Comparison of ENCODE assay signal across 16 cellular contexts in the genomic region with DNA sequence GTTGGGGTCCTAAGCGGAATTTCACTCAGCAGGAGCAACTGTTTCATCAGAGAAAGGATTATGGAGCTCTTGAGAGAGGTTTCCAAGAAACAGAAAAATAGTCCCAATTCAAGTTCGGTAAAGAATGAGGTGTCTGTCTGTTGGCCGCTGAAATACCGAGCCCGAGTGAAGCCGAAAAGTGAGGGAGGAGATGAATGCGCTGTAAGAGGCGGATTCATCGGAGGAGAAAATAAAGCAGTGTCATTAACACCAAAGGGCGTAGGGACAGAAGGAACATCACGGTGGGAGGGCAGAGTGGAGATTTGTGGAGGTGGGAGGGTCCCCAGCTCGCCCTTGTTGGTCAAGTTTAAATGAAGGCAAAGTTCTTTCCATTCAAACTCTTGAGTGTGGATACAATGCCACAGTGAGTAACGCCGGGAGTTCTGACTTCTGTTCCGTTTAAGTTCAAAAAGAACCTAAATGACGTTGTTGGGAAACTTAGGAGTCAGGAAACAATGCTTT. TPM values are rescaled to one million over a fixed set of nuclear protein-coding genes. Genes with fewer than 3 reads are reported as not detected.
DNase-seq lines count a peak whose midpoint lies in the region; ATAC-seq and TF ChIP-seq lines count a peak whose summit lies in the region.
"Had no signal": no experiment of that assay in that cellular context is flagged by ENCODE, and none has a peak within 500 bp of the region (broad histone marks: within the 10 kb centered on the region; RNA-seq: fewer than 3 reads in every experiment).

No MANE protein-coding gene starts in this region.

- H3K27me3 Mint-ChIP-seq in chondrocyte (ENCODE audit: low read depth) (no peaks in the 10 kb centered on the region), nephron progenitor cell (ENCODE audit: low read depth, poor library complexity) (peaks cover 9% of the 10 kb centered on the region)

- intact Hi-C loops in Right ventricle myocardium superior (cut with DNase I): no loop called here

- DNase-seq in NCI-H2227 (lab: John Stamatoyannopoulos, UW; ENCODE audit: unreplicated experiment): peak; percentile 59
- no peak for DNase-seq in chondrocyte (ENCODE audit: low spot score)
- no peak for DNase-seq in nephron progenitor cell
- DNase-seq in thoracic aorta (ENCODE audit: low spot score): no peak
- no peak for DNase-seq in BE2C
- DNase-seq in RPMI8226: no peak
- no peak for DNase-seq in Right ventricle myocardium superior
- DNase-seq: activated naive CD8-positive, alpha-beta T cell treated with anti-CD3 and anti-CD28 coated beads, Interleukin-2, amount 10 ng/mL, durations not matched to agents 7 days and 5 days; activated T-cell treated with anti-CD3 and anti-CD28 coated beads, Interleukin-2, amount 50 U/mL, for 24 hours; AML-193; cerebellar nuclear complex; DMS153; mesenchymal stem cell; NCI-H1092 treated with DMSO at 0.1 percent for 48 hours; NCI-H345; ovary had no signal

- H3K4me3 Mint-ChIP-seq in chondrocyte (ENCODE audit: unreplicated experiment): peak overlapping the region; percentile 23
- peak overlapping the region; percentile 61 for H3K4me3 Mint-ChIP-seq in nephron progenitor cell
- H3K4me3 Mint-ChIP-seq: activated naive CD8-positive, alpha-beta T cell treated with anti-CD3 and anti-CD28 coated beads, Interleukin-2, amount 10 ng/mL, durations not matched to agents 7 days and 5 days; activated T-cell treated with anti-CD3 and anti-CD28 coated beads, Interleukin-2, amount 50 U/mL, for 24 hours had no signal

- no peaks in the 10 kb centered on the region for H3K9me3 Mint-ChIP-seq in chondrocyte (ENCODE audit: low read depth)
- peaks cover 4% of the 10 kb centered on the region for H3K9me3 Mint-ChIP-seq in nephron progenitor cell
- H3K9me3 Mint-ChIP-seq: activated naive CD8-positive, alpha-beta T cell treated with anti-CD3 and anti-CD28 coated beads, Interleukin-2, amount 10 ng/mL, durations not matched to agents 7 days and 5 days; activated T-cell treated with anti-CD3 and anti-CD28 coated beads, Interleukin-2, amount 50 U/mL, for 24 hours had no signal

- no peak for ATAC-seq in thoracic aorta (ENCODE audit: insufficient number of reproducible peaks, low FRiP score, low read depth)
- no peak for ATAC-seq in Right ventricle myocardium superior (ENCODE audit: poor library complexity)

- H3K4me1 ChIP-seq in thoracic aorta (ENCODE audit: control insufficient read depth in 1 of 2, low read depth in 2 of 2) (peaks cover 5 to 20% of the 10 kb centered on the region in 2 donors), BE2C (no peaks in the 10 kb centered on the region)

- H3K36me3 Mint-ChIP-seq in chondrocyte (ENCODE audit: low read depth) (no peaks in the 10 kb centered on the region), nephron progenitor cell (ENCODE audit: low read depth) (no peaks in the 10 kb centered on the region)
- H3K36me3 Mint-ChIP-seq: activated naive CD8-positive, alpha-beta T cell treated with anti-CD3 and anti-CD28 coated beads, Interleukin-2, amount 10 ng/mL, durations not matched to agents 7 days and 5 days had no signal

- no peak for TF ChIP-seq CTCF in chondrocyte (IDR thresholded peaks at IDR 0.05)
- TF ChIP-seq CTCF in nephron progenitor cell (IDR thresholded peaks at IDR 0.05): no peak
- no peak for TF ChIP-seq CTCF in thoracic aorta (IDR thresholded peaks at IDR 0.05)
- no peak for TF ChIP-seq CTCF in BE2C (IDR thresholded peaks at IDR 0.05; ENCODE audit: low read depth, low read length)

- H3K27ac Mint-ChIP-seq in chondrocyte (ENCODE audit: unreplicated experiment) (peak overlapping the region; percentile 73), nephron progenitor cell (peak overlapping the region; percentile 95)
- H3K27ac Mint-ChIP-seq: activated naive CD8-positive, alpha-beta T cell treated with anti-CD3 and anti-CD28 coated beads, Interleukin-2, amount 10 ng/mL, durations not matched to agents 7 days and 5 days; activated T-cell treated with anti-CD3 and anti-CD28 coated beads, Interleukin-2, amount 50 U/mL, for 24 hours had no signal

- H3K4me1 Mint-ChIP-seq in chondrocyte (ENCODE audit: low read depth) (peaks cover 14% of the 10 kb centered on the region), nephron progenitor cell (peaks cover 43% of the 10 kb centered on the region)
- H3K4me1 Mint-ChIP-seq: activated naive CD8-positive, alpha-beta T cell treated with anti-CD3 and anti-CD28 coated beads, Interleukin-2, amount 10 ng/mL, durations not matched to agents 7 days and 5 days had no signal

- no peak overlapping the region for H3K4me3 ChIP-seq in thoracic aorta
- no peak overlapping the region for H3K4me3 ChIP-seq in BE2C (ENCODE audit: low read depth, low read length)
- H3K4me3 ChIP-seq: ovary had no signal

- peak overlapping the region; percentile 61 to 88 for H3K27ac ChIP-seq in thoracic aorta
- H3K27ac ChIP-seq: ovary had no signal

- H3K27me3 ChIP-seq in thoracic aorta (replicated peaks; ENCODE audit: insufficient read depth) (no peaks in the 10 kb centered on the region), BE2C (no peaks in the 10 kb centered on the region)
- H3K27me3 ChIP-seq: ovary had no signal

- H3K36me3 ChIP-seq in thoracic aorta (no peaks in the 10 kb centered on the region), BE2C (no peaks in the 10 kb centered on the region)
- H3K36me3 ChIP-seq: ovary had no signal

- H3K9me3 ChIP-seq in thoracic aorta (no peaks in the 10 kb centered on the region), BE2C (no peaks in the 10 kb centered on the region)
- H3K9me3 ChIP-seq: ovary had no signal

RNA-seq across cellular contexts. Expression of gene SLC45A1, which starts 15.7 kb away (rescaled TPM):
- total RNA-seq in chondrocyte (2.9 to 5.1 TPM (median 4.8 TPM) in 3 replicates), thoracic aorta (1 to 10 TPM; 4.4 to 6.0 TPM), Right ventricle myocardium superior (1.9 TPM)
- 0.96 TPM for polyA plus RNA-seq in BE2C (2012; ENCODE audit: insufficient read depth, insufficient read length, low read depth)
